9 cellular contexts compared by ENCODE assay signal in genomic region chr19:18879579-18880373, GRCh38. TPM values are rescaled to one million over a fixed set of nuclear protein-coding genes. Genes with fewer than 3 reads are reported as not detected.
A peak's percentile ranks its signal among the peaks of the same experiment; 100 is the strongest.
DNase-seq lines count a peak whose midpoint lies in the region; ATAC-seq, FAIRE-seq and TF ChIP-seq lines count a peak whose summit lies in the region.
"Had no signal": no experiment of that assay in that cellular context is flagged by ENCODE, and none has a peak within 500 bp of the region (broad histone marks: within the 10 kb centered on the region; RNA-seq: fewer than 3 reads in every experiment).

No MANE protein-coding gene starts in this region.

- peaks cover 0 to 24% of the 10 kb centered on the region in 2 donors for H3K36me3 ChIP-seq in psoas muscle (ENCODE audit: insufficient read depth in 1 of 2, low read depth in 1 of 2)
- H3K36me3 ChIP-seq in mesenchymal stem cell (ENCODE audit: control insufficient read depth in 1 of 2, insufficient read depth in 2 of 2, low read depth in 1 of 2, low read length in 2 of 2), result peaks cover 7 to 31% of the 10 kb centered on the region in 2 experiments

- H3K4me1 ChIP-seq in psoas muscle (no peaks in the 10 kb centered on the region), mesenchymal stem cell (ENCODE audit: control insufficient read depth, insufficient read depth, low read depth, low read length) (peaks cover 3% of the 10 kb centered on the region)

- TF ChIP-seq CTCF in psoas muscle (IDR thresholded peaks at IDR 0.05), result no peak

- H2BK120ac ChIP-seq in mesenchymal stem cell (ENCODE audit: low read depth, low read length), result no peak overlapping the region

- H3K23ac ChIP-seq in mesenchymal stem cell (ENCODE audit: low read length in 2 of 2), result no peak overlapping the region

- no peak overlapping the region for H4K8ac ChIP-seq in mesenchymal stem cell (ENCODE audit: low read length)

- H3K27me3 ChIP-seq in psoas muscle (ENCODE audit: insufficient read depth in 3 of 3, low read length in 2 of 3) (no peaks in the 10 kb centered on the region), mesenchymal stem cell (ENCODE audit: control insufficient read depth in 1 of 2, insufficient read depth in 1 of 2, low read length in 2 of 2) (peaks cover 0 to 4% of the 10 kb centered on the region in 2 experiments)

- H3K36me3 Mint-ChIP-seq in activated naive CD8-positive, alpha-beta T cell treated with anti-CD3 and anti-CD28 coated beads, Interleukin-2, amount 10 ng/mL, durations not matched to agents 7 days and 5 days, result no peaks in the 10 kb centered on the region
- H3K36me3 Mint-ChIP-seq: CD8-positive, alpha-beta memory T cell had no signal

- no peaks in the 10 kb centered on the region for H3K27me3 Mint-ChIP-seq in activated naive CD8-positive, alpha-beta T cell treated with anti-CD3 and anti-CD28 coated beads, Interleukin-2, amount 10 ng/mL, durations not matched to agents 7 days and 5 days

- no peak overlapping the region for H3K27ac ChIP-seq in psoas muscle
- H3K27ac ChIP-seq in mesenchymal stem cell (ENCODE audit: low read length, poor library complexity, severe bottlenecking), result no peak overlapping the region

- intact Hi-C loops in psoas muscle (cut with DNase I), result no loop called here

- H3K14ac ChIP-seq in mesenchymal stem cell (ENCODE audit: low read length in 2 of 2), result no peak overlapping the region

- no peak overlapping the region for H3K4me3 Mint-ChIP-seq in activated naive CD8-positive, alpha-beta T cell treated with anti-CD3 and anti-CD28 coated beads, Interleukin-2, amount 10 ng/mL, durations not matched to agents 7 days and 5 days
- H3K4me3 Mint-ChIP-seq: CD8-positive, alpha-beta memory T cell had no signal

- 75 to 85% (median 80%) methylated on average over 12 to 13 of the region's 13 CpGs for WGBS in psoas muscle, 3 donors
- WGBS in mesenchymal stem cell, result 73% methylated on average over 13 of the region's 13 CpGs

- H2BK12ac ChIP-seq in mesenchymal stem cell (ENCODE audit: low read length in 2 of 2), result no peak overlapping the region

- H2BK15ac ChIP-seq in mesenchymal stem cell (ENCODE audit: low read depth, poor library complexity, severe bottlenecking), result no peak overlapping the region

- no peak overlapping the region for H3K27ac Mint-ChIP-seq in activated naive CD8-positive, alpha-beta T cell treated with anti-CD3 and anti-CD28 coated beads, Interleukin-2, amount 10 ng/mL, durations not matched to agents 7 days and 5 days
- H3K27ac Mint-ChIP-seq: CD8-positive, alpha-beta memory T cell had no signal

- no peak overlapping the region for H3K4ac ChIP-seq in mesenchymal stem cell (ENCODE audit: low read depth in 1 of 2, low read length in 2 of 2)

- no peak overlapping the region for H3K4me2 ChIP-seq in mesenchymal stem cell (ENCODE audit: low read length, poor library complexity, severe bottlenecking)

- H3K9me3 Mint-ChIP-seq in activated naive CD8-positive, alpha-beta T cell treated with anti-CD3 and anti-CD28 coated beads, Interleukin-2, amount 10 ng/mL, durations not matched to agents 7 days and 5 days, result no peaks in the 10 kb centered on the region
- H3K9me3 Mint-ChIP-seq: CD8-positive, alpha-beta memory T cell had no signal

- no peaks in the 10 kb centered on the region for H3K79me1 ChIP-seq in mesenchymal stem cell (replicated peaks; ENCODE audit: low read length, poor library complexity, severe bottlenecking)

- H2AK5ac ChIP-seq in mesenchymal stem cell (ENCODE audit: low read length, severe bottlenecking), result no peak overlapping the region

- H4K91ac ChIP-seq in mesenchymal stem cell (ENCODE audit: low read length), result no peak overlapping the region

- H3K9me3 ChIP-seq in psoas muscle, result no peaks in the 10 kb centered on the region
- peaks cover 6% of the 10 kb centered on the region for H3K9me3 ChIP-seq in mesenchymal stem cell (ENCODE audit: control insufficient read depth, low read length)

- H2AFZ ChIP-seq in mesenchymal stem cell (ENCODE audit: low read depth, low read length), result no peak overlapping the region

- ATAC-seq in activated naive CD8-positive, alpha-beta T cell treated with anti-CD3 and anti-CD28 coated beads, Interleukin-2, amount 10 ng/mL, durations not matched to agents 7 days and 5 days (ENCODE audit: low read depth), result peak; percentile 61
- ATAC-seq in psoas muscle, result peak; percentile 37 to 75 (median 58)

- DNase-seq in SIG-M5 treated with dmso at 0.1 percent for 504 hours (lab: John Stamatoyannopoulos, UW; ENCODE audit: unreplicated experiment) (peak; percentile 45), SIG-M5 (lab: John Stamatoyannopoulos, UW) (no peak), MV-4-11 (lab: John Stamatoyannopoulos, UW) (peak; percentile 44), psoas muscle (no peak), mesenchymal stem cell (no peak), H54 (ENCODE audit: insufficient read length, low spot score) (no peak)
- DNase-seq in activated naive CD8-positive, alpha-beta T cell treated with anti-CD3 and anti-CD28 coated beads, Interleukin-2, amount 10 ng/mL, durations not matched to agents 7 days and 5 days, result no peak
- no peak for DNase-seq in activated CD4-positive, CD25-positive, alpha-beta regulatory T cell treated with anti-CD3 and anti-CD28 coated beads, Interleukin-2, amount 50 U/mL, for 72 hours

- H3K9ac ChIP-seq in mesenchymal stem cell (ENCODE audit: low read length), result no peak overlapping the region

- peaks cover 2% of the 10 kb centered on the region for H3K4me1 Mint-ChIP-seq in activated naive CD8-positive, alpha-beta T cell treated with anti-CD3 and anti-CD28 coated beads, Interleukin-2, amount 10 ng/mL, durations not matched to agents 7 days and 5 days
- H3K4me1 Mint-ChIP-seq: CD8-positive, alpha-beta memory T cell had no signal

- H3K4me3 ChIP-seq in psoas muscle, result no peak overlapping the region
- H3K4me3 ChIP-seq in mesenchymal stem cell (ENCODE audit: insufficient read depth in 1 of 2, low read depth in 1 of 2, low read length in 2 of 2), result no peak overlapping the region

- TF ChIP-seq POLR2A in H54 (IDR thresholded peaks at IDR 0.05; ENCODE audit: low read depth, low read length), result no peak

- no peak overlapping the region for H2BK5ac ChIP-seq in mesenchymal stem cell (ENCODE audit: low read depth, low read length, poor library complexity, severe bottlenecking)

- no peak for FAIRE-seq in H54 (lab: Jason Lieb, UNC)

- POLR2A ChIA-PET in activated naive CD8-positive, alpha-beta T cell treated with anti-CD3 and anti-CD28 coated beads, Interleukin-2, amount 10 ng/mL, durations not matched to agents 7 days and 5 days (lab: Charles Lee), result no interaction called here

- no peak overlapping the region for H3K18ac ChIP-seq in mesenchymal stem cell (ENCODE audit: low read depth in 1 of 2, low read length in 2 of 2)

RNA-seq across cellular contexts. Expression of gene CERS1, which starts 16.2 kb away (rescaled TPM):
- total RNA-seq in activated naive CD8-positive, alpha-beta T cell treated with anti-CD3 and anti-CD28 coated beads, Interleukin-2, amount 10 ng/mL, durations not matched to agents 7 days and 5 days, result not detected
- 1 to 10 TPM; 4.3 to 6.4 (median 5.3) TPM for total RNA-seq in psoas muscle
- polyA plus RNA-seq in psoas muscle, result 1 to 10 TPM; 2.1 to 4.6 (median 4.0) TPM
- 1.5 TPM for polyA plus RNA-seq in mesenchymal stem cell (2013, experiment 1 of 2)
- polyA plus RNA-seq in mesenchymal stem cell (2013, experiment 2 of 2), result 1.6 TPM
- total RNA-seq: CD8-positive, alpha-beta memory T cell had no signal
- polyA plus RNA-seq: CD8-positive, alpha-beta memory T cell had no signal

RNA-seq across cellular contexts. Expression of gene COPE, which starts 39.4 kb away (rescaled TPM):
- 100 to 1,000 TPM; 209 to 213 TPM for total RNA-seq in activated naive CD8-positive, alpha-beta T cell treated with anti-CD3 and anti-CD28 coated beads, Interleukin-2, amount 10 ng/mL, durations not matched to agents 7 days and 5 days
- 100 to 1,000 TPM in 3 of 4 donors, 10 to 100 TPM in 1; 91.5 to 110 (median 105) TPM for total RNA-seq in psoas muscle
- 100 to 1,000 TPM; 117 to 173 (median 130) TPM for polyA plus RNA-seq in psoas muscle
- 214 TPM for polyA plus RNA-seq in mesenchymal stem cell (2013, experiment 1 of 2)
- 238 TPM for polyA plus RNA-seq in mesenchymal stem cell (2013, experiment 2 of 2)

RNA-seq across cellular contexts. Expression of gene DDX49, which starts 39.7 kb away (rescaled TPM):
- 10 to 100 TPM; 42.3 to 42.8 TPM for total RNA-seq in activated naive CD8-positive, alpha-beta T cell treated with anti-CD3 and anti-CD28 coated beads, Interleukin-2, amount 10 ng/mL, durations not matched to agents 7 days and 5 days
- total RNA-seq in psoas muscle, result 10 to 100 TPM; 27.2 to 35.3 (median 30.3) TPM
- 10 to 100 TPM; 47.2 to 73.1 (median 47.7) TPM for polyA plus RNA-seq in psoas muscle
- polyA plus RNA-seq in mesenchymal stem cell (2013, experiment 1 of 2), result 19.4 TPM
- 18.6 TPM for polyA plus RNA-seq in mesenchymal stem cell (2013, experiment 2 of 2)

RNA-seq across cellular contexts. Expression of gene UPF1, which starts 48.0 kb away (rescaled TPM):
- total RNA-seq in activated naive CD8-positive, alpha-beta T cell treated with anti-CD3 and anti-CD28 coated beads, Interleukin-2, amount 10 ng/mL, durations not matched to agents 7 days and 5 days, result 10 to 100 TPM; 90.4 to 93.2 TPM
- total RNA-seq in psoas muscle, result 10 to 100 TPM; 34.6 to 45.0 (median 37.9) TPM
- 10 to 100 TPM; 15.6 to 34.5 (median 34.4) TPM for polyA plus RNA-seq in psoas muscle
- 16.0 TPM for polyA plus RNA-seq in mesenchymal stem cell (2013, experiment 1 of 2)
- polyA plus RNA-seq in mesenchymal stem cell (2013, experiment 2 of 2), result 15.0 TPM

Comparison
In these comparisons a context has a peak if more than half of its experiments do, and no peak if none do; other contexts are left out.
1. DNase-seq: peak in SIG-M5 treated with dmso at 0.1 percent for 504 hours (single experiment) and MV-4-11 (single experiment); none in SIG-M5 (single experiment), activated naive CD8-positive, alpha-beta T cell treated with anti-CD3 and anti-CD28 coated beads, Interleukin-2, amount 10 ng/mL, durations not matched to agents 7 days and 5 days (single experiment), psoas muscle (0 of 2), activated CD4-positive, CD25-positive, alpha-beta regulatory T cell treated with anti-CD3 and anti-CD28 coated beads, Interleukin-2, amount 50 U/mL, for 72 hours (single experiment), mesenchymal stem cell (single experiment) and H54 (single experiment).
2. RNA of gene CERS1, which starts 16.2 kb away (total RNA-seq): 4.3 to 6.4 TPM in psoas muscle; not detected in activated naive CD8-positive, alpha-beta T cell treated with anti-CD3 and anti-CD28 coated beads, Interleukin-2, amount 10 ng/mL, durations not matched to agents 7 days and 5 days; every median in the first group is over 4 times any median in the second.